In genomic region chr10:101018600-101019439, GRCh38 we compare ENCODE assay signal across 8 cellular contexts. TPM values are rescaled to one million over a fixed set of nuclear protein-coding genes. Genes with fewer than 3 reads are reported as not detected.
DNase-seq lines count a peak whose midpoint lies in the region; ATAC-seq and TF ChIP-seq lines count a peak whose summit lies in the region.

No MANE protein-coding gene starts in this region.

- DNase-seq in DMS53 (lab: John Stamatoyannopoulos, UW) (peak; percentile 95), HuH-7.5 (ENCODE audit: low spot score) (peak; percentile 97), SK-N-DZ (ENCODE audit: low spot score) (peak; percentile 86), glutamatergic neuron (peak; percentile 97), ovary (peak; percentile 62 to 80 (median 77)), uterus (peak in 1 of 2 donors; percentile 58)
- DNase-seq in activated naive CD4-positive, alpha-beta T cell treated with anti-CD3 and anti-CD28 coated beads for 36 hours, result peak; percentile 87

- TF ChIP-seq EP300 in ovary (IDR thresholded peaks at IDR 0.05), result no peak

- CTCF ChIA-PET in activated naive CD4-positive, alpha-beta T cell treated with anti-CD3 and anti-CD28 coated beads for 36 hours (lab: Charles Lee), result interaction anchor here (0.6 to 7.2 kb wide), 19 partner anchors 10 to 123 kb away, joined by 3 to 94 read pairs (median 6); partner anchors contain the start of genes KAZALD1, LZTS2, PDZD7 and SFXN3

- H3K4me3 Mint-ChIP-seq in activated naive CD4-positive, alpha-beta T cell treated with anti-CD3 and anti-CD28 coated beads for 36 hours, result no peak overlapping the region
- peak overlapping the region; percentile 53 for H3K4me3 Mint-ChIP-seq in glutamatergic neuron (ENCODE audit: unreplicated experiment)

- H3K27ac Mint-ChIP-seq in activated naive CD4-positive, alpha-beta T cell treated with anti-CD3 and anti-CD28 coated beads for 36 hours, result no peak overlapping the region
- peak overlapping the region; percentile 14 for H3K27ac Mint-ChIP-seq in glutamatergic neuron (ENCODE audit: unreplicated experiment)

- no peaks in the 10 kb centered on the region for H3K9me3 ChIP-seq in ovary
- H3K9me3 ChIP-seq in uterus, result no peaks in the 10 kb centered on the region

- H3K4me1 ChIP-seq in ovary (ENCODE audit: insufficient read depth) (peaks cover 1% of the 10 kb centered on the region), uterus (no peaks in the 10 kb centered on the region)

- H3K27me3 Mint-ChIP-seq in activated naive CD4-positive, alpha-beta T cell treated with anti-CD3 and anti-CD28 coated beads for 36 hours (ENCODE audit: low read depth), result peaks cover 41% of the 10 kb centered on the region
- peaks cover 14% of the 10 kb centered on the region for H3K27me3 Mint-ChIP-seq in glutamatergic neuron (ENCODE audit: unreplicated experiment)

- H3K27me3 ChIP-seq in ovary, result no peaks in the 10 kb centered on the region
- peaks cover 0 to 3% of the 10 kb centered on the region in 2 donors for H3K27me3 ChIP-seq in uterus

- no peaks in the 10 kb centered on the region for H3K9me3 Mint-ChIP-seq in activated naive CD4-positive, alpha-beta T cell treated with anti-CD3 and anti-CD28 coated beads for 36 hours
- H3K9me3 Mint-ChIP-seq in glutamatergic neuron (ENCODE audit: unreplicated experiment), result peaks cover 12% of the 10 kb centered on the region

- H3K4me3 ChIP-seq in ovary (no peak overlapping the region), uterus (no peak overlapping the region)

- intact Hi-C loops in activated naive CD4-positive, alpha-beta T cell treated with anti-CD3 and anti-CD28 coated beads for 36 hours (cut with micrococcal nuclease), result loop anchor here (1.0 to 2.0 kb wide), 2 partner anchors 42 to 49 kb away; partner anchors contain the start of gene KAZALD1
- intact Hi-C loops in ovary (cut with DNase I) (no loop called here), uterus (cut with DNase I; ENCODE audit: low total_unique reads) (no loop called here)

- H3K36me3 ChIP-seq in ovary, result no peaks in the 10 kb centered on the region
- H3K36me3 ChIP-seq in uterus, result no peaks in the 10 kb centered on the region

- H3K36me3 Mint-ChIP-seq in activated naive CD4-positive, alpha-beta T cell treated with anti-CD3 and anti-CD28 coated beads for 36 hours (ENCODE audit: low read depth), result no peaks in the 10 kb centered on the region
- H3K36me3 Mint-ChIP-seq in glutamatergic neuron (ENCODE audit: unreplicated experiment), result no peaks in the 10 kb centered on the region

- ATAC-seq in HG02798 (IDR thresholded peaks at IDR 0.05; ENCODE audit: poor library complexity, unreplicated experiment), result no peak

- TF ChIP-seq CTCF in glutamatergic neuron (IDR thresholded peaks at IDR 0.05; ENCODE audit: partially characterized antibody, unreplicated experiment) (peak; percentile 86), ovary (IDR thresholded peaks at IDR 0.05) (peak in 2 of 3 donors; percentile 38 to 41), uterus (IDR thresholded peaks at IDR 0.05) (peak; percentile 16 to 62 (median 52))

- H3K4me1 Mint-ChIP-seq in activated naive CD4-positive, alpha-beta T cell treated with anti-CD3 and anti-CD28 coated beads for 36 hours (ENCODE audit: low read depth), result peaks cover 8% of the 10 kb centered on the region
- H3K4me1 Mint-ChIP-seq in glutamatergic neuron (ENCODE audit: low read depth, unreplicated experiment), result peaks cover 8% of the 10 kb centered on the region

- TF ChIP-seq POLR2A in ovary (IDR thresholded peaks at IDR 0.05) (no peak), uterus (IDR thresholded peaks at IDR 0.05) (no peak)

- WGBS in ovary, 3 donors, result 13 to 22% (median 19%) methylated on average over 39 to 45 of the region's 45 CpGs

- H3K27ac ChIP-seq in ovary (no peak overlapping the region), uterus (peak overlapping the region in 1 of 2 donors; percentile 19)

RNA-seq across cellular contexts. Expression of gene PDZD7, which starts 12.1 kb away (rescaled TPM):
- 9.9 and 10.1 TPM in 2 replicates for polyA plus RNA-seq in SK-N-DZ (2014; cell fraction: cytosol; rRNA removed)
- polyA plus RNA-seq in SK-N-DZ (2014; cell fraction: nucleus; rRNA removed), result 28.3 and 32.8 TPM in 2 replicates
- total RNA-seq in activated naive CD4-positive, alpha-beta T cell treated with anti-CD3 and anti-CD28 coated beads for 36 hours, result under 1 TPM; 0.37 to 0.62 TPM
- total RNA-seq in glutamatergic neuron (ENCODE audit: unreplicated experiment) (1.5 TPM), ovary (1 to 10 TPM in 2 of 7 donors, under 1 TPM in 5; 0.56 to 1.2 (median 0.74) TPM), uterus (1 to 10 TPM in 1 of 4 donors, under 1 TPM in 2, not detected in 1; under 0.01 to 1.3 (median 0.61) TPM)
- under 1 TPM; 0.07 to 0.44 TPM for polyA plus RNA-seq in ovary

RNA-seq across cellular contexts. Expression of gene SFXN3, which starts 12.2 kb away (rescaled TPM):
- 27.7 and 40.4 TPM in 2 replicates for polyA plus RNA-seq in SK-N-DZ (2014; cell fraction: cytosol; rRNA removed)
- polyA plus RNA-seq in SK-N-DZ (2014; cell fraction: nucleus; rRNA removed), result 45.4 and 66.2 TPM in 2 replicates
- 10 to 100 TPM; 15.7 to 17.1 TPM for total RNA-seq in activated naive CD4-positive, alpha-beta T cell treated with anti-CD3 and anti-CD28 coated beads for 36 hours
- total RNA-seq in glutamatergic neuron (ENCODE audit: unreplicated experiment) (5.2 TPM), ovary (10 to 100 TPM; 20.2 to 47.0 (median 28.6) TPM), uterus (100 to 1,000 TPM in 1 of 4 donors, 10 to 100 TPM in 3; 34.6 to 161 (median 58.1) TPM)
- polyA plus RNA-seq in ovary, result 10 to 100 TPM; 26.5 to 51.5 TPM

RNA-seq across cellular contexts. Expression of gene LZTS2, which starts 19.2 kb away (rescaled TPM):
- 84.2 and 97.5 TPM in 2 replicates for polyA plus RNA-seq in SK-N-DZ (2014; cell fraction: cytosol; rRNA removed)
- 135 and 146 TPM in 2 replicates for polyA plus RNA-seq in SK-N-DZ (2014; cell fraction: nucleus; rRNA removed)
- 1 to 10 TPM; 8.3 to 8.9 TPM for total RNA-seq in activated naive CD4-positive, alpha-beta T cell treated with anti-CD3 and anti-CD28 coated beads for 36 hours
- 56.7 TPM for total RNA-seq in glutamatergic neuron (ENCODE audit: unreplicated experiment)
- 100 to 1,000 TPM in 2 of 7 donors, 10 to 100 TPM in 5; 60.6 to 121 (median 77.4) TPM for total RNA-seq in ovary
- polyA plus RNA-seq in ovary, result 10 to 100 TPM in 1 of 2 donors, 1 to 10 TPM in 1; 9.4 to 93.9 TPM
- 100 to 1,000 TPM in 2 of 4 donors, 10 to 100 TPM in 2; 51.5 to 123 (median 85.2) TPM for total RNA-seq in uterus

RNA-seq across cellular contexts. Expression of gene TWNK, which starts 31.5 kb away (rescaled TPM):
- polyA plus RNA-seq in SK-N-DZ (2014; cell fraction: cytosol; rRNA removed), result 15.5 and 19.5 TPM in 2 replicates
- 10.5 and 23.3 TPM in 2 replicates for polyA plus RNA-seq in SK-N-DZ (2014; cell fraction: nucleus; rRNA removed)
- 10 to 100 TPM; 10.4 to 11.4 TPM for total RNA-seq in activated naive CD4-positive, alpha-beta T cell treated with anti-CD3 and anti-CD28 coated beads for 36 hours
- total RNA-seq in glutamatergic neuron (ENCODE audit: unreplicated experiment) (10.1 TPM), ovary (10 to 100 TPM in 4 of 7 donors, 1 to 10 TPM in 3; 2.4 to 13.9 (median 10.7) TPM), uterus (10 to 100 TPM in 1 of 4 donors, 1 to 10 TPM in 2, under 1 TPM in 1; 0.51 to 11.8 (median 6.2) TPM)
- polyA plus RNA-seq in ovary, result 10 to 100 TPM in 1 of 2 donors, 1 to 10 TPM in 1; 5.3 to 12.5 TPM

RNA-seq across cellular contexts. Expression of gene MRPL43, which starts 31.5 kb away (rescaled TPM):
- 150 and 151 TPM in 2 replicates for polyA plus RNA-seq in SK-N-DZ (2014; cell fraction: cytosol; rRNA removed)
- polyA plus RNA-seq in SK-N-DZ (2014; cell fraction: nucleus; rRNA removed), result 113 and 124 TPM in 2 replicates
- 10 to 100 TPM; 45.0 to 47.3 TPM for total RNA-seq in activated naive CD4-positive, alpha-beta T cell treated with anti-CD3 and anti-CD28 coated beads for 36 hours
- 58.2 TPM for total RNA-seq in glutamatergic neuron (ENCODE audit: unreplicated experiment)
- 100 to 1,000 TPM in 1 of 7 donors, 10 to 100 TPM in 6; 68.2 to 113 (median 83.3) TPM for total RNA-seq in ovary
- 100 to 1,000 TPM in 1 of 2 donors, 10 to 100 TPM in 1; 56.6 to 126 TPM for polyA plus RNA-seq in ovary
- 100 to 1,000 TPM in 1 of 4 donors, 10 to 100 TPM in 3; 36.9 to 134 (median 51.8) TPM for total RNA-seq in uterus
